7 cellular contexts compared by ENCODE assay signal in genomic region chr9:33808635-33809322, GRCh38. TPM values are rescaled to one million over a fixed set of nuclear protein-coding genes. Genes with fewer than 3 reads are reported as not detected.
"Had no signal": no experiment of that assay in that cellular context is flagged by ENCODE, and none has a peak within 500 bp of the region (broad histone marks: within the 10 kb centered on the region; RNA-seq: fewer than 3 reads in every experiment).

No MANE protein-coding gene starts in this region.

RNA-seq across cellular contexts. Expression of gene PRSS3, which starts 13.4 kb away (rescaled TPM):
- total RNA-seq: activated B cell treated with CpG ODN at 0.5 μM for 24 hours; activated CD4-positive, alpha-beta T cell treated with anti-CD3 and anti-CD28 coated beads, Interleukin-2, amount 10 ng/mL, durations not matched to agents 24 days and 14 days; activated CD8-positive, alpha-beta memory T cell treated with anti-CD3 and anti-CD28 coated beads, Interleukin-2, amount 10 ng/mL, durations not matched to agents 7 days and 5 days; activated T-helper 1 cell treated with anti-CD3 and anti-CD28 coated beads, Interleukin-12 subunit alpha, Interleukin-12 subunit beta, Interleukin-2, Interleukin-4 antibody, amounts not matched to agents 30 ng/mL and 10 ng/mL and 1 ng/mL, durations not matched to agents 14 hours and 24 hours and 36 hours; aorta; chondrocyte; OCI-LY7 had no signal
